ENCODE assay signal across 19 cellular contexts in the genomic region with DNA sequence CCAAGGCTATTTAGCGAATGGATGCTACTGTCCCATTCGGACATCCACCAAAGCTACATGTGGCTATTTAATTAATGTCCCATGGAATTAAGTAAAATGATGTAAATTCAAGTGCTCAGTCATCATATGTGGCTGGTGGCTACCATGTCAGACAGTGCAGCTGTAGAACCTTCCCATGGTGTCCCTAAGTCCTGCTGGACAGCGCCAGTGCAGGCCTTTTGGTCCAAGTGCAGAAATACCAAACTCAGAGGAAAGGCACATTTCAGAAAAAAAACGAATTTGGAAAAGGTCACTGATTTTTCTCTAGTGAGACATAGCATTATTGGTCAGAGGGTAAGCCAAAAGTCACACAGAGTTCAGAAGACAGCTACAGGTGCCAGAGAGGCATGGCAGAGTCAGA. TPM values are rescaled to one million over a fixed set of nuclear protein-coding genes. Genes with fewer than 3 reads are reported as not detected.
"Had no signal": no experiment of that assay in that cellular context is flagged by ENCODE, and none has a peak within 500 bp of the region (broad histone marks: within the 10 kb centered on the region; RNA-seq: fewer than 3 reads in every experiment).

No MANE protein-coding gene starts in this region.

- FAIRE-seq: RCC 7860 had no signal

- H3K27ac ChIP-seq: RWPE1 had no signal

- H3K27me3 ChIP-seq: MG63 had no signal

- H3K4me3 ChIP-seq: MG63 had no signal

- H3K9me3 ChIP-seq: MG63 had no signal

- H3K36me3 ChIP-seq: MG63 had no signal

- DNase-seq: Karpas-422, KG1, MG63, NCI-H1092, NCI-H1436, NCI-H187, NCI-H2029, NCI-H2081 treated with DMSO at 0.1 percent for 48 hours, NCI-H2171, NCI-H226, NCI-H446, NCI-H510A, NCI-H524 treated with DMSO at 0.1 percent for 48 hours, NCI-H69, NCI-H774, SHP77 had no signal

RNA-seq across cellular contexts. Expression of a gene that starts 17.6 kb away (rescaled TPM):
- total RNA-seq: SK-MEL-5 had no signal
